ENCODE assay signal across 2 cellular contexts in the genomic region with DNA sequence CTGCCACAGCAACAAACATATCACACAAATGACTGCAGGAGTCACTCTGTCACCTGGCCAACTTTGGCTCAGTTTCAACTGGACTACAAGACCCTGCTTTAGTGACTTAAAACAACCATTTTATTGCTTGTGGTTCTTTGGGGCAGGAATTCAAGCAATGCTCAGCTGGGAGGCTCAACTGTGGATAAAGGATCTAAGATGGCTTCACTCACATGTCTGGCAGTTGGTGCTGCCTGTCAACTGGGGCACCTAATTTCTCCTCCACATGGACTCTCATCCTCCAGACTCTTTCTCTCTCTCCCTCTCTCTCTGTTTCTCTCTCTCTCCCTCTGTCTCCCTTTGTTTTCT.
TF ChIP-seq lines count a peak whose summit lies in the region.

No MANE protein-coding gene starts in this region.

TF ChIP-seq in A549, 52 proteins besides CTCF, POLR2A, EP300 and RAD21 (continued from another document):
- no peak for TF ChIP-seq TFCP2L1 (CRISPR knock-in tag; IDR thresholded peaks at IDR 0.05)
- TF ChIP-seq CHD4 (IDR thresholded peaks at IDR 0.05; ENCODE audit: borderline replicate concordance), result no peak
- no peak for TF ChIP-seq BHLHE40 (IDR thresholded peaks at IDR 0.05; ENCODE audit: low read depth, low read length)
- no peak for TF ChIP-seq GATA3 (IDR thresholded peaks at IDR 0.05; ENCODE audit: borderline replicate concordance)
- TF ChIP-seq, protein P1, sequence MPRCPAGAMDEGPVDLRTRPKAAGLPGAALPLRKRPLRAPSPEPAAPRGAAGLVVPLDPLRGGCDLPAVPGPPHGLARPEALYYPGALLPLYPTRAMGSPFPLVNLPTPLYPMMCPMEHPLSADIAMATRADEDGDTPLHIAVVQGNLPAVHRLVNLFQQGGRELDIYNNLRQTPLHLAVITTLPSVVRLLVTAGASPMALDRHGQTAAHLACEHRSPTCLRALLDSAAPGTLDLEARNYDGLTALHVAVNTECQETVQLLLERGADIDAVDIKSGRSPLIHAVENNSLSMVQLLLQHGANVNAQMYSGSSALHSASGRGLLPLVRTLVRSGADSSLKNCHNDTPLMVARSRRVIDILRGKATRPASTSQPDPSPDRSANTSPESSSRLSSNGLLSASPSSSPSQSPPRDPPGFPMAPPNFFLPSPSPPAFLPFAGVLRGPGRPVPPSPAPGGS (IDR thresholded peaks at IDR 0.05), result no peak
- no peak for TF ChIP-seq JUNB (IDR thresholded peaks at IDR 0.05)
- no peak for TF ChIP-seq ZFP36 (IDR thresholded peaks at IDR 0.05; ENCODE audit: borderline replicate concordance, partially characterized antibody)
- TF ChIP-seq FOSL2 (IDR thresholded peaks at IDR 0.05), result no peak
- no peak for TF ChIP-seq FOSL2 (CRISPR knock-in tag; IDR thresholded peaks at IDR 0.05)
- no peak for TF ChIP-seq JUN (IDR thresholded peaks at IDR 0.05)
- TF ChIP-seq EHF (CRISPR knock-in tag; IDR thresholded peaks at IDR 0.05), result no peak
- TF ChIP-seq ZSCAN20 (CRISPR knock-in tag; IDR thresholded peaks at IDR 0.05), result no peak
- TF ChIP-seq HOXB13 (CRISPR knock-in tag; IDR thresholded peaks at IDR 0.05; ENCODE audit: low read depth), result no peak

TF ChIP-seq in HEK293, 187 proteins besides CTCF, POLR2A, EP300 and RAD21 (continued from another document):
- TF ChIP-seq, protein P2, sequence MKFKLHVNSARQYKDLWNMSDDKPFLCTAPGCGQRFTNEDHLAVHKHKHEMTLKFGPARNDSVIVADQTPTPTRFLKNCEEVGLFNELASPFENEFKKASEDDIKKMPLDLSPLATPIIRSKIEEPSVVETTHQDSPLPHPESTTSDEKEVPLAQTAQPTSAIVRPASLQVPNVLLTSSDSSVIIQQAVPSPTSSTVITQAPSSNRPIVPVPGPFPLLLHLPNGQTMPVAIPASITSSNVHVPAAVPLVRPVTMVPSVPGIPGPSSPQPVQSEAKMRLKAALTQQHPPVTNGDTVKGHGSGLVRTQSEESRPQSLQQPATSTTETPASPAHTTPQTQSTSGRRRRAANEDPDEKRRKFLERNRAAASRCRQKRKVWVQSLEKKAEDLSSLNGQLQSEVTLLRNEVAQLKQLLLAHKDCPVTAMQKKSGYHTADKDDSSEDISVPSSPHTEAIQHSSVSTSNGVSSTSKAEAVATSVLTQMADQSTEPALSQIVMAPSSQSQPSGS (tag by site-specific recombination; IDR thresholded peaks at IDR 0.05; ENCODE audit: low read depth), result no peak
- 0 out of 2 replicates have a peak, but pooled peaks have one; percentile 4 for TF ChIP-seq ZNF335 (tag by site-specific recombination; conservative IDR thresholded peaks at IDR 0.05)
- TF ChIP-seq ZNF366 (tag by site-specific recombination; conservative IDR thresholded peaks at IDR 0.05), result no peak
- no peak for TF ChIP-seq ZXDB (tag by site-specific recombination; IDR thresholded peaks at IDR 0.05)
- no peak for TF ChIP-seq SP7 (tag by site-specific recombination; IDR thresholded peaks at IDR 0.05)
